8 cellular contexts compared by ENCODE assay signal in the genomic region with DNA sequence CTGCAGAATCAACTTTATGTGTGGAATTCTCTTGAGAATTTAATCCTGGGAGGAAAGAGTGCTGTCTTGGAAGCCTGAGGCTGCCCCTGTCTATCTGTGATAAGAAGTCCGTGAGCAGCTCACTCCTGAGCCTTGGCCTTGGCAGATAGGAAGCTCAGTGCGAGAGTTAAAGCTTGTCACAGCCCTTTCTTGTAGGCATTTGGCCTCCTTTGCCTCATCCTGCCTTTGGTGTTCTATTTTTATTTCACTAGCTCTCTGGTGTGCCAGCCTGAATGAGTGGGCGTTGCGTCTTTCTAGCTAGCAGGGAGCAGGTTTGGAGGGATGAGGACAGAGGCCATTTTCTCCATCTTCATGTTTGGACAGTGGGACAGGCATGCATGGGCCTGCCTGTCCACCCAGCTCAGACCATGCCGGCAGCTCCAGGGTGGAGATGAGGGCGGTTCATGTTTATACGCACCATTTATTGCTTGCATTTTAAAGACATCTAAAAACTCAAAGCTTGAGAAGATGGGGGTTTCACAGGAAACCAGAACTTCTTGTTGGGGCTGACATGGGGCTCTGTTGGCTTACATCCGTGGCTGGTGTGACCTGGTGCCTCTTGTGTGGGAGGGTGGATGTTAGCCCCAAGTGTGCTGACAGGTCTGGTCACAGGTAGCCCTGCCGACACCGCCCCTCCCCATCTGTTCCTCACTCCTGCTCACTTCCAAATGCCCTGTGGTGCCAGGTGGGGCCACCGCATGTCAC. TPM values are rescaled to one million over a fixed set of nuclear protein-coding genes. Genes with fewer than 3 reads are reported as not detected.
DNase-seq lines count a peak whose midpoint lies in the region; ATAC-seq and TF ChIP-seq lines count a peak whose summit lies in the region.

No MANE protein-coding gene starts in this region.

- peaks cover 1% of the 10 kb centered on the region for H3K4me1 Mint-ChIP-seq in glutamatergic neuron (ENCODE audit: low read depth, unreplicated experiment)

- H3K4me3 Mint-ChIP-seq in glutamatergic neuron (ENCODE audit: unreplicated experiment): no peak overlapping the region

- peaks cover 2% of the 10 kb centered on the region for H3K27me3 Mint-ChIP-seq in glutamatergic neuron (ENCODE audit: unreplicated experiment)

- no peaks in the 10 kb centered on the region for H3K27me3 ChIP-seq in effector memory CD4-positive, alpha-beta T cell (replicated peaks; ENCODE audit: control insufficient read depth, insufficient read depth, low read length, poor library complexity, severe bottlenecking)

- H3K36me3 ChIP-seq in effector memory CD4-positive, alpha-beta T cell (ENCODE audit: control insufficient read depth, insufficient read depth, low read length): no peaks in the 10 kb centered on the region

- peak; percentile 48 for DNase-seq in activated CD4-positive, alpha-beta T cell treated with anti-CD3 and anti-CD28 coated beads, Interleukin-2, amount 50 U/mL, for 1 hour
- peak in 2 of 3 donors; percentile 48 to 54 for DNase-seq in effector memory CD4-positive, alpha-beta T cell
- DNase-seq in occipital lobe (lab: John Stamatoyannopoulos, UW) (peak; percentile 63), glutamatergic neuron (no peak), globus pallidus (ENCODE audit: low spot score) (no peak), DMS53 (lab: John Stamatoyannopoulos, UW) (no peak), NCI-H1417 treated with DMSO at 0.1 percent for 48 hours (lab: John Stamatoyannopoulos, UW) (no peak)

- H3K4me3 ChIP-seq in effector memory CD4-positive, alpha-beta T cell (ENCODE audit: insufficient read depth, low read depth, low read length, poor library complexity, severe bottlenecking): peak overlapping the region; percentile 18

- TF ChIP-seq CTCF in glutamatergic neuron (IDR thresholded peaks at IDR 0.05; ENCODE audit: partially characterized antibody, unreplicated experiment): no peak

- ATAC-seq in HG02610 (IDR thresholded peaks at IDR 0.05; ENCODE audit: unreplicated experiment): peak; percentile 15

- peaks cover 91% of the 10 kb centered on the region for H3K4me1 ChIP-seq in effector memory CD4-positive, alpha-beta T cell (ENCODE audit: control insufficient read depth, insufficient read depth, low read length, poor library complexity, severe bottlenecking)

- no peak overlapping the region for H3K27ac Mint-ChIP-seq in glutamatergic neuron (ENCODE audit: unreplicated experiment)

- H3K9me3 ChIP-seq in effector memory CD4-positive, alpha-beta T cell (ENCODE audit: control insufficient read depth, low read length): no peaks in the 10 kb centered on the region

- no peaks in the 10 kb centered on the region for H3K36me3 Mint-ChIP-seq in glutamatergic neuron (ENCODE audit: unreplicated experiment)

- H3K27ac ChIP-seq in effector memory CD4-positive, alpha-beta T cell (ENCODE audit: insufficient read depth, low read length, poor library complexity, severe bottlenecking): peak overlapping the region; percentile 89

- peaks cover 6% of the 10 kb centered on the region for H3K9me3 Mint-ChIP-seq in glutamatergic neuron (ENCODE audit: unreplicated experiment)

RNA-seq across cellular contexts. Expression of gene IRAK2, which starts 29.8 kb away (rescaled TPM):
- total RNA-seq in occipital lobe (3.7 TPM), glutamatergic neuron (ENCODE audit: unreplicated experiment) (0.20 TPM)

RNA-seq across cellular contexts. Expression of gene VHL, which starts 52.9 kb away (rescaled TPM):
- total RNA-seq in occipital lobe (112 TPM), glutamatergic neuron (ENCODE audit: unreplicated experiment) (69.2 TPM)

RNA-seq across cellular contexts. Expression of gene TATDN2, which starts 53.8 kb away (rescaled TPM):
- total RNA-seq in occipital lobe: 21.1 TPM
- 24.7 TPM for total RNA-seq in glutamatergic neuron (ENCODE audit: unreplicated experiment)

Comparison
In these comparisons a context has a peak if more than half of its experiments do, and no peak if none do; other contexts are left out.
1. DNase-seq: peak in activated CD4-positive, alpha-beta T cell treated with anti-CD3 and anti-CD28 coated beads, Interleukin-2, amount 50 U/mL, for 1 hour (single experiment), effector memory CD4-positive, alpha-beta T cell (2 of 3) and occipital lobe (single experiment); none in glutamatergic neuron (single experiment), globus pallidus (single experiment), DMS53 (single experiment) and NCI-H1417 treated with DMSO at 0.1 percent for 48 hours (single experiment).